In the genomic region with DNA sequence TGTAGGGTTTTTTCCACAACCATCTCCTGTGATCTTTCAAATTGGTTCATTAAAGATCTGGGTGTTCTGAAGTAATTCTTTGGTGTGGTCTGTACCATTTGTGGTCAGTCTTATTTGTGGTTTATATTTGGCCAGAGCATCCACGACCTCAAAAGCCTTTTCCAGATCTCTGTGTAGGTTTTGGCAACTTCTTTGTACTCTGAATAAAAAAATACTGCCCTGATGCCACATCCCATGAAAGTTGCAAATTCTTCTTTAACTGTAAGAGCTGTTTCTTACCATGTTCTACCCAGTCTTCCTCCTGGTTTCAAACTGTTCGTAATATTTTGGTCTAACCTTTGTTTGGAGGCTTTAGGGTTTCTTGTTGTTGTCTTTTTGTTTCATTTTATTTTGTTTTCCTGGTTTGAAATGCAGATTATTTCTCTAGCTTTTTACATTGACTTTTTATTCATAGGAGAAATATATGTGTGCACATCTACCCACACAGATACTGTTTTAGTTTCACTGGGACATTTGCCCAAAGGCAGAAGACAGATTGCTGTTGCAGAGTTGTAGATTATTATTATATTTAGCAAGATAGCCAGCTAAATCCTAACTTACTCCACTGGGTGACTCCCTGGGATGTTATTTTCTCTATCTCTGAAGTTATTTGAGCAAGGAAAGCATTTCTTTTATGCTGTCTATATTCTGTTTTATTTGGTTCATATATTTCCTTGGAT, we compare ENCODE assay signal across 1 cellular context.
TF ChIP-seq lines count a peak whose summit lies in the region.

No MANE protein-coding gene starts in this region.

TF ChIP-seq in HepG2, 621 proteins besides CTCF, POLR2A, EP300 and RAD21:
- no peak for TF ChIP-seq NR2F1 (CRISPR knock-in tag; IDR thresholded peaks at IDR 0.05)
- TF ChIP-seq TOE1 (CRISPR knock-in tag; IDR thresholded peaks at IDR 0.05) = no peak
- no peak for TF ChIP-seq RXRA (CRISPR knock-in tag; IDR thresholded peaks at IDR 0.05)
- TF ChIP-seq HNRNPL (IDR thresholded peaks at IDR 0.05; ENCODE audit: low read depth, low read length) = no peak
